Comparison of ENCODE assay signal across 19 cellular contexts in the genomic region with DNA sequence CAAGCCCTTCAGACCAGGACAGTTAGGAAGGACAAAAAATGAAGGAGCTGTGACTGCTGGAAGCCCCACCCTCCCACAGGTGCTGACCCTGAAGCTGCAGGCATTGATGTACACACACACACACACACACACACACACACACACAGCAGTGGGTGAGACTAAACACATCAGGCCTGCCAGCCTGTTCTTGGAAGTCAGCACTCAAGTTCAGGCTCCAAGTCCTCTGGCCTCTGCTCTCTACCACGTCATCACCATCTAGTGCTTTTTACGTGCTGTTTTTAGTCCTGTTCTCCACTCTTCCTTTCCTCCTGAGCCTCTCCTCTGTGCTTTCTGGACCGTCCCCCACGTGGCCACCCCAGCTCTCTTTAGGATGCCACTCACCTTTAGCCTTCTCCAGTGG. TPM values are rescaled to one million over a fixed set of nuclear protein-coding genes. Genes with fewer than 3 reads are reported as not detected.
"Had no signal": no experiment of that assay in that cellular context is flagged by ENCODE, and none has a peak within 500 bp of the region (broad histone marks: within the 10 kb centered on the region; RNA-seq: fewer than 3 reads in every experiment).

No MANE protein-coding gene starts in this region.

- H3K27ac ChIP-seq: esophagus squamous epithelium, gastroesophageal sphincter had no signal

- H3K27me3 ChIP-seq: gastroesophageal sphincter had no signal

- H3K9me3 ChIP-seq: esophagus squamous epithelium, gastroesophageal sphincter had no signal

- ATAC-seq: gastroesophageal sphincter; naive thymus-derived CD4-positive, alpha-beta T cell; stimulated activated naive B cell treated with anti-CD40 and anti-IgM and Interleukin-4, amounts not matched to agents 10 μg/mL and 1 μg/mL and 100 μg/mL, for 72 hours; stimulated activated naive CD8-positive, alpha-beta T cell treated with anti-CD3 and anti-CD28 coated beads, Interleukin-15, amount 100 ng/mL, for 72 hours had no signal

- DNase-seq: dermis blood vessel endothelial cell; esophagus squamous epithelium; foreskin fibroblast; glutamatergic neuron; kidney; left cardiac atrium; mesendoderm; naive thymus-derived CD4-positive, alpha-beta T cell; posterior cingulate gyrus; stimulated activated CD4-positive, alpha-beta T cell treated with anti-CD3 and anti-CD28 coated beads, Interleukin-4, amount 100 ng/mL, for 1 hour; stimulated activated CD8-positive, alpha-beta memory T cell treated with anti-CD3 and anti-CD28 coated beads, Interleukin-4, amount 100 ng/mL, for 48 hours; stimulated activated naive B cell treated with anti-CD40 and anti-IgM and Interleukin-4, amounts not matched to agents 10 μg/mL and 1 μg/mL and 100 μg/mL, for 72 hours; stimulated activated naive CD8-positive, alpha-beta T cell treated with anti-CD3 and anti-CD28 coated beads, Interleukin-15, amount 100 ng/mL, for 72 hours had no signal

- H3K9me3 Mint-ChIP-seq: type B pancreatic cell had no signal

- H3K4me3 Mint-ChIP-seq: naive thymus-derived CD4-positive, alpha-beta T cell; stimulated activated naive B cell treated with anti-CD40 and anti-IgM and Interleukin-4, amounts not matched to agents 10 μg/mL and 1 μg/mL and 100 μg/mL, for 72 hours; stimulated activated naive CD8-positive, alpha-beta T cell treated with anti-CD3 and anti-CD28 coated beads, Interleukin-15, amount 100 ng/mL, for 72 hours; type B pancreatic cell had no signal

- H3K27ac Mint-ChIP-seq: naive thymus-derived CD4-positive, alpha-beta T cell; stimulated activated naive B cell treated with anti-CD40 and anti-IgM and Interleukin-4, amounts not matched to agents 10 μg/mL and 1 μg/mL and 100 μg/mL, for 72 hours; stimulated activated naive CD8-positive, alpha-beta T cell treated with anti-CD3 and anti-CD28 coated beads, Interleukin-15, amount 100 ng/mL, for 72 hours; type B pancreatic cell had no signal

- H3K4me3 ChIP-seq: esophagus squamous epithelium, gastroesophageal sphincter had no signal

- H3K36me3 ChIP-seq: esophagus squamous epithelium, gastroesophageal sphincter had no signal

- H3K36me3 Mint-ChIP-seq: type B pancreatic cell had no signal

RNA-seq across cellular contexts. Expression of a gene that starts 5.4 kb away (rescaled TPM):
- total RNA-seq: dermis blood vessel endothelial cell; lung microvascular endothelial cell; naive thymus-derived CD4-positive, alpha-beta T cell; osteocyte; pulmonary artery endothelial cell had no signal
- polyA plus RNA-seq: naive thymus-derived CD4-positive, alpha-beta T cell; neural cell had no signal
